12 cellular contexts compared by ENCODE assay signal in genomic region chr14:45891417-45892080, GRCh38.
DNase-seq lines count a peak whose midpoint lies in the region; FAIRE-seq and TF ChIP-seq lines count a peak whose summit lies in the region.
"Had no signal": no experiment of that assay in that cellular context is flagged by ENCODE, and none has a peak within 500 bp of the region (broad histone marks: within the 10 kb centered on the region; RNA-seq: fewer than 3 reads in every experiment).

No MANE protein-coding gene starts in this region.

- H3K27me3 ChIP-seq in bronchial epithelial cell (ENCODE audit: control insufficient read depth, insufficient read depth, low read length): no peaks in the 10 kb centered on the region

- TF ChIP-seq CTCF in bronchial epithelial cell (IDR thresholded peaks at IDR 0.05; ENCODE audit: insufficient read depth, low read length, severe bottlenecking): no peak
- no peak for TF ChIP-seq CTCF in neural crest cell (conservative IDR thresholded peaks at IDR 0.05)

- H3K36me3 ChIP-seq in bronchial epithelial cell (ENCODE audit: control insufficient read depth, insufficient read depth, low read length): no peaks in the 10 kb centered on the region

- peak overlapping the region; percentile 75 for H3K27ac Mint-ChIP-seq in neural crest cell (ENCODE audit: unreplicated experiment)
- H3K27ac Mint-ChIP-seq: activated B cell treated with CpG ODN at 0.5 μM for 24 hours; activated naive CD4-positive, alpha-beta T cell treated with anti-CD3 and anti-CD28 coated beads for 36 hours had no signal

- DNase-seq in DMS53 treated with DMSO at 0.1 percent for 48 hours (lab: John Stamatoyannopoulos, UW; ENCODE audit: unreplicated experiment) (peak; percentile 87), NCI-H2081 treated with DMSO at 0.1 percent for 48 hours (lab: John Stamatoyannopoulos, UW) (peak; percentile 85), bronchial epithelial cell (ENCODE audit: low read depth) (peak; percentile 77), neural crest cell (ENCODE audit: low read depth, low spot score) (peak; percentile 9), NAMALWA (ENCODE audit: low spot score) (no peak), hippocampal formation (lab: John Stamatoyannopoulos, UW) (no peak), GDM1 (lab: John Stamatoyannopoulos, UW) (no peak), NOMO-1 treated with DMSO at 0.1 percent for 48 hours (lab: John Stamatoyannopoulos, UW; ENCODE audit: unreplicated experiment) (no peak)
- DNase-seq: activated B cell treated with CpG ODN at 0.5 μM for 24 hours; activated naive CD4-positive, alpha-beta T cell treated with anti-CD3 and anti-CD28 coated beads for 36 hours; AML-193; GOT3 had no signal

- H3K27me3 Mint-ChIP-seq in neural crest cell (ENCODE audit: low read depth): peaks cover 15% of the 10 kb centered on the region
- H3K27me3 Mint-ChIP-seq: activated B cell treated with CpG ODN at 0.5 μM for 24 hours had no signal

- no peaks in the 10 kb centered on the region for H3K36me3 Mint-ChIP-seq in neural crest cell (ENCODE audit: low read depth)

- H3K9me3 Mint-ChIP-seq in neural crest cell: no peaks in the 10 kb centered on the region
- H3K9me3 Mint-ChIP-seq: activated B cell treated with CpG ODN at 0.5 μM for 24 hours; activated naive CD4-positive, alpha-beta T cell treated with anti-CD3 and anti-CD28 coated beads for 36 hours had no signal

- peak overlapping the region; percentile 45 for H3K4me3 Mint-ChIP-seq in neural crest cell
- H3K4me3 Mint-ChIP-seq: activated B cell treated with CpG ODN at 0.5 μM for 24 hours; activated naive CD4-positive, alpha-beta T cell treated with anti-CD3 and anti-CD28 coated beads for 36 hours had no signal

- H3K4me3 ChIP-seq in bronchial epithelial cell (ENCODE audit: low read depth, low read length): no peak overlapping the region

- peaks cover 22% of the 10 kb centered on the region for H3K4me1 Mint-ChIP-seq in neural crest cell
- H3K4me1 Mint-ChIP-seq: activated B cell treated with CpG ODN at 0.5 μM for 24 hours had no signal

- peak; percentile 68 for FAIRE-seq in bronchial epithelial cell (lab: Jason Lieb, UNC)

Comparison
In these comparisons a context has a peak if more than half of its experiments do, and no peak if none do; other contexts are left out.
1. DNase-seq: peak in DMS53 treated with DMSO at 0.1 percent for 48 hours (single experiment), NCI-H2081 treated with DMSO at 0.1 percent for 48 hours (single experiment), bronchial epithelial cell (single experiment) and neural crest cell (single experiment); none in NAMALWA (single experiment), hippocampal formation (0 of 2), GDM1 (single experiment) and NOMO-1 treated with DMSO at 0.1 percent for 48 hours (single experiment).